In the genomic region with DNA sequence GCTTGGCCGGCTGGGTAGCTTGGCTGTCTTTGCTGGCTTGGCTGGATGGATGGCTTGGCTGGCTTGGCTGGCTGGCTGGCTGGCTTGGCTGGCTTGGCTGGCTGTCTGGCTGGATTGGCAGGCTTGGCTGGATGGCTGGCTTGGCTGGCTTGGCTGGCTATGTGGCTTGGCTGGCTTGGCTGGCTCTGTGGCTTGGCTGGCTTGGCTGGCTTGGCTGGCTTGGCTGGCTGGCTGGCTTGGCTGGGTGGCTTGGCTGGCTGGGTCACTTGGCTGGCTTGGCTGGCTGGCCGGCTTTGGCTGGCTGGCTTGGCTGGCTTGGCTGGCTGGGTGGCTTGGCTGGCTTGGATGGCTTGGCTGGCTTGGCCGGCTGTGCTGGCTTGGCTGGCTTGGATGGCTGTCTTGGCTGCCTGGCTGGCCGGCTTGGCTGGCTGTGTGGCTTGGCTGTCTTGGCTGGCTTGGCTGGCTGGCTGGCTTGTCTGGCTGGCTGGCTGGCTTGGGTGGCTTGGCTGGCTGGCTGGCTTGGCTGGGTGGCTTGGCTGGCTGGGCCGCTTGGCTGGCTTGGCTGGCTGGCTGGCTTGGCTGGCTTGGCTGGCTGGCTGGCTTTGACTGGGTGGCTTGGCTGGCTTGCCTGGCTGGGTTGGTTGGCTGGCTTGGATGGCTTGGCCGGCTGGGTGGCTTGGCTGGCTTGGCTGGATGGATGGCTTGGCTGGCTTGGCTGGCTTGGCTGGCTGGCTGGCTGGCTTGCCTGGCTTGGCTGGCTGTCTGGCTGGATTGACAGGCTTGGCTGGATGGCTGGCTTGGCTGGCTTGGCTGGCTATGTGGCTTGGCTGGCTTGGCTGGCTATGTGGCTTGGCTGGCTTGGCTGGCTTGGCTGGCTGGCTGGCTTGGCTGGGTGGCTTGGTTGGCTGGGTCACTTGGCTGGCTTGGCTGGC, we compare ENCODE assay signal across 12 cellular contexts. TPM values are rescaled to one million over a fixed set of nuclear protein-coding genes. Genes with fewer than 3 reads are reported as not detected.
A peak's percentile ranks its signal among the peaks of the same experiment; 100 is the strongest.
DNase-seq lines count a peak whose midpoint lies in the region; ATAC-seq and TF ChIP-seq lines count a peak whose summit lies in the region.
"Not testable (repeated sequence)": the region's sequence is repeated elsewhere in the genome, so short reads cannot be mapped to it uniquely, and the experiment has no call there.
"Had no signal": no experiment of that assay in that cellular context is flagged by ENCODE, and none has a peak within 500 bp of the region (broad histone marks: within the 10 kb centered on the region; RNA-seq: fewer than 3 reads in every experiment).

No MANE protein-coding gene starts in this region.

- intact Hi-C loops in ascending aorta (cut with DNase I); heart left ventricle (cut with DNase I); naive thymus-derived CD4-positive, alpha-beta T cell (cut with micrococcal nuclease): not testable (repeated sequence)

- not testable (repeated sequence) for H3K9ac ChIP-seq in DND-41 (ENCODE audit: low read depth, low read length)

- H3K27ac ChIP-seq in DND-41 (ENCODE audit: low read length); ascending aorta; heart left ventricle; naive thymus-derived CD4-positive, alpha-beta T cell (ENCODE audit: low read depth, low read length); thoracic aorta: not testable (repeated sequence)

- not testable (repeated sequence) for H3K9me3 ChIP-seq in DND-41 (ENCODE audit: insufficient read depth, low read length, severe bottlenecking); ascending aorta; heart left ventricle; naive thymus-derived CD4-positive, alpha-beta T cell (ENCODE audit: control insufficient read depth in 2 of 3, low read length in 3 of 3); thoracic aorta

- CTCF ChIA-PET in naive thymus-derived CD4-positive, alpha-beta T cell (lab: Charles Lee) = not testable (repeated sequence)

- DNase-seq in DND-41 (peak; percentile 16), T-helper 22 cell (ENCODE audit: low read depth) (peak; percentile 8), activated T-cell treated with anti-CD3 and anti-CD28 coated beads for 24 hours (ENCODE audit: low read depth) (peak; percentile 7), ascending aorta (ENCODE audit: low spot score in 2 of 2) (peak; percentile 51 to 88), heart left ventricle (peak in 3 of 5 donors; percentile 62 to 86 (median 67)), thoracic aorta (ENCODE audit: low spot score) (peak; percentile 49)
- peak; percentile 3 to 50 (median 24) for DNase-seq in naive thymus-derived CD4-positive, alpha-beta T cell
- peak; percentile 13 for DNase-seq in stimulated activated CD4-positive, alpha-beta T cell treated with anti-CD3 and anti-CD28 coated beads, Interleukin-2, amount 100 ng/mL, for 4 hours (ENCODE audit: low read depth)

- H3K4me2 ChIP-seq in DND-41 (ENCODE audit: insufficient read depth, low read length) = not testable (repeated sequence)

- H2AFZ ChIP-seq in DND-41 (ENCODE audit: low read depth, low read length) = not testable (repeated sequence)

- peaks cover 0 to 16% (median 2%) of the 10 kb centered on the region in 11 donors for H3K9me3 Mint-ChIP-seq in naive thymus-derived CD4-positive, alpha-beta T cell

- H3K27me3 Mint-ChIP-seq in naive thymus-derived CD4-positive, alpha-beta T cell = not testable (repeated sequence)

- not testable (repeated sequence) for H3K4me1 Mint-ChIP-seq in naive thymus-derived CD4-positive, alpha-beta T cell

- H3K4me1 ChIP-seq in DND-41 (ENCODE audit: insufficient read depth, low read length); ascending aorta; heart left ventricle; naive thymus-derived CD4-positive, alpha-beta T cell (ENCODE audit: control insufficient read depth in 2 of 2, insufficient read depth in 2 of 2, low read length in 2 of 2); thoracic aorta (ENCODE audit: control insufficient read depth in 1 of 2, low read depth in 2 of 2): not testable (repeated sequence)

- not testable (repeated sequence) for H3K79me2 ChIP-seq in DND-41 (ENCODE audit: insufficient read depth, low read length)

- POLR2A ChIA-PET in naive thymus-derived CD4-positive, alpha-beta T cell (lab: Charles Lee) = not testable (repeated sequence)

- H3K27ac Mint-ChIP-seq in naive thymus-derived CD4-positive, alpha-beta T cell = not testable (repeated sequence)

- not testable (repeated sequence) for H3K4me3 ChIP-seq in DND-41 (ENCODE audit: low read depth in 1 of 2, low read length in 2 of 2); ascending aorta; heart left ventricle; naive thymus-derived CD4-positive, alpha-beta T cell (ENCODE audit: low read length); thoracic aorta

- H3K27me3 ChIP-seq in DND-41 (ENCODE audit: insufficient read depth, low read length, poor library complexity); ascending aorta; heart left ventricle; naive thymus-derived CD4-positive, alpha-beta T cell (ENCODE audit: control insufficient read depth in 2 of 2, insufficient read depth in 2 of 2, low read length in 2 of 2); thoracic aorta (replicated peaks; ENCODE audit: insufficient read depth): not testable (repeated sequence)

- TF ChIP-seq CTCF in DND-41 (IDR thresholded peaks at IDR 0.05; ENCODE audit: borderline replicate concordance, extremely low read depth, low read length, poor library complexity, severe bottlenecking); ascending aorta (IDR thresholded peaks at IDR 0.05); heart left ventricle (IDR thresholded peaks at IDR 0.05); thoracic aorta (IDR thresholded peaks at IDR 0.05): not testable (repeated sequence)

- WGBS in heart left ventricle, 4 donors = 68 to 74% (median 73%) methylated on average over 6 of the region's 6 CpGs

- H3K36me3 Mint-ChIP-seq in naive thymus-derived CD4-positive, alpha-beta T cell = not testable (repeated sequence)

- ATAC-seq in DND-41 (ENCODE audit: insufficient read depth, low read depth); heart left ventricle; naive thymus-derived CD4-positive, alpha-beta T cell; thoracic aorta (ENCODE audit: insufficient number of reproducible peaks, low FRiP score, low read depth): not testable (repeated sequence)

- not testable (repeated sequence) for H3K4me3 Mint-ChIP-seq in naive thymus-derived CD4-positive, alpha-beta T cell

- TF ChIP-seq POLR2A in heart left ventricle (IDR thresholded peaks at IDR 0.05) = not testable (repeated sequence)

- not testable (repeated sequence) for H3K36me3 ChIP-seq in DND-41 (ENCODE audit: insufficient read depth, low read length); ascending aorta; heart left ventricle; naive thymus-derived CD4-positive, alpha-beta T cell (ENCODE audit: control insufficient read depth in 2 of 3, insufficient read depth in 3 of 3, low read length in 3 of 3); thoracic aorta

- not testable (repeated sequence) for H4K20me1 ChIP-seq in DND-41 (ENCODE audit: insufficient read depth, low read length)

RNA-seq across cellular contexts. Expression of a gene that starts 22.8 kb away (rescaled TPM):
- total RNA-seq in ascending aorta (not detected), heart left ventricle (under 1 TPM in 1 of 9 donors, not detected in 8; 0.15 TPM), thoracic aorta (not detected)
- polyA plus RNA-seq in heart left ventricle = not detected
- not detected for total RNA-seq in naive thymus-derived CD4-positive, alpha-beta T cell
- polyA plus RNA-seq in naive thymus-derived CD4-positive, alpha-beta T cell = not detected
- total RNA-seq: IMR-90, NCI-H460, spleen, uterus had no signal
- polyA plus RNA-seq: IMR-90, spleen had no signal

RNA-seq across cellular contexts. Expression of a gene that starts 33.8 kb away (rescaled TPM):
- total RNA-seq in ascending aorta = not detected
- total RNA-seq in heart left ventricle = not detected
- not detected for polyA plus RNA-seq in heart left ventricle
- total RNA-seq in naive thymus-derived CD4-positive, alpha-beta T cell = not detected
- not detected for polyA plus RNA-seq in naive thymus-derived CD4-positive, alpha-beta T cell
- total RNA-seq in thoracic aorta = not detected
- total RNA-seq: IMR-90, NCI-H460, spleen, uterus had no signal
- polyA plus RNA-seq: spleen had no signal

Comparison
In these comparisons a context has a peak if more than half of its experiments do, and no peak if none do; other contexts are left out.
1. DNase-seq: peak in every context shown above with its lines; median percentile 70 in ascending aorta; 67 in heart left ventricle; 49 in thoracic aorta; 24 in naive thymus-derived CD4-positive, alpha-beta T cell; 16 in DND-41; 13 in stimulated activated CD4-positive, alpha-beta T cell treated with anti-CD3 and anti-CD28 coated beads, Interleukin-2, amount 100 ng/mL, for 4 hours; 8 in T-helper 22 cell; 7 in activated T-cell treated with anti-CD3 and anti-CD28 coated beads for 24 hours.